ENCODE assay signal across 8 cellular contexts in the genomic region with DNA sequence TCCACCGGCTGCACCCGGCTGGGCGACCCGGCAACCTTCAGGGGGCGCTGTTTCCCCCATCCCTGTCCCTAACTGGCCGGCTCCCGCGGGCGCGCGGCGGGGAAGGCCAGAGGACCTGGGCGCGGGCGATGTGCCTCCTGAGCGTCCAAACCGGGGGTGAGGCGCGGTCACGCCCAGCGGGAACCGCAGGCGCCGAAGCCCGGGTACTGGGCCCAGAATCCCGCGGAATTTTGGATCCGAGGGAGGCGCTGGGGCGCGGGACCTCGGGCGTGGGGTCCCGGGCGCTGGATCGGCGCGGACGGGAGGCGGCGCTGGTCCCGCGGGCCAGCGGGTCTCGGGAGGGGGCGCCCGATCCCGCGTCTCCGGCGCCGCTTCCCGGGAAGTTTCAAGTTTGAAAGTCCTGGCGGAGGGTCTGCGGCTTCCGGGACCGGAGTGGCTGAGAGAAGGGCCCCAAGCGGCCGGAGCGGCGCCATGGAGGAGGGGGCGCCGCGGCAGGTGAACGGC. TPM values are rescaled to one million over a fixed set of nuclear protein-coding genes. Genes with fewer than 3 reads are reported as not detected.
DNase-seq lines count a peak whose midpoint lies in the region; ATAC-seq and TF ChIP-seq lines count a peak whose summit lies in the region.

A gene (plus strand): TSS at position 59 of the 504 bp plus-strand sequence. CDS start 413 bp downstream, at position 472.

- POLR2A ChIA-PET in T-cell (lab: Charles Lee) = no interaction called here

- peak; percentile 89 for DNase-seq in ELR (ENCODE audit: low read depth)
- peak; percentile 87 for DNase-seq in LoVo (ENCODE audit: low spot score)
- peak; percentile 46 to 87 (median 78) for DNase-seq in T-cell
- peak; percentile 78 to 91 (median 88) for DNase-seq in adrenal gland
- DNase-seq in left ventricle myocardium superior = peak; percentile 93
- peak; percentile 55 for DNase-seq in putamen (ENCODE audit: low spot score)
- peak; percentile 94 to 98 for DNase-seq in aorta

- peaks cover 11 to 15% (median 13%) of the 10 kb centered on the region in 3 donors for H3K4me1 Mint-ChIP-seq in T-cell

- ATAC-seq in GM21825 (IDR thresholded peaks at IDR 0.05; ENCODE audit: unreplicated experiment) (peak; percentile 80), T-cell (replicated peaks in 1 of 4) (peak; percentile 80 to 89 (median 88)), left ventricle myocardium superior (peak; percentile 90), aorta (ENCODE audit: low FRiP score) (peak; percentile 89)

- peak; percentile 63 to 86 (median 80) for TF ChIP-seq CTCF in adrenal gland (IDR thresholded peaks at IDR 0.05)

- H3K9me3 ChIP-seq in adrenal gland (replicated peaks in 1 of 3) (no peaks in the 10 kb centered on the region), aorta (ENCODE audit: control insufficient read depth, low read length) (no peaks in the 10 kb centered on the region)

- H3K27ac ChIP-seq in adrenal gland (peak within 1 kb of the TSS in 3 of 5 donors; percentile 13 to 49 (median 49)), aorta (ENCODE audit: low read depth in 1 of 2, low read length in 2 of 2) (no peak within 1 kb of the TSS)

- intact Hi-C loops in adrenal gland (cut with DNase I) = no loop called here
- intact Hi-C loops in left ventricle myocardium superior (cut with micrococcal nuclease) = no loop called here
- intact Hi-C loops in aorta (cut with DNase I) = no loop called here

- peak within 1 kb of the TSS; percentile 78 to 85 (median 84) for H3K4me3 Mint-ChIP-seq in T-cell

- H3K4me1 ChIP-seq in adrenal gland (replicated peaks in 1 of 2) (peaks cover 0 to 6% of the 10 kb centered on the region in 2 donors), aorta (ENCODE audit: control insufficient read depth in 1 of 2, insufficient read depth in 2 of 2, low read length in 2 of 2) (no peaks in the 10 kb centered on the region)

- H3K4me3 ChIP-seq in adrenal gland = peak within 1 kb of the TSS in 3 of 4 donors; percentile 37 to 73 (median 52)
- H3K4me3 ChIP-seq in aorta (ENCODE audit: low read length in 2 of 2) = peak within 1 kb of the TSS; percentile 29 to 40

- H3K27me3 Mint-ChIP-seq in T-cell = no peaks in the 10 kb centered on the region

- H3K9me3 Mint-ChIP-seq in T-cell = no peaks in the 10 kb centered on the region

- H3K36me3 Mint-ChIP-seq in T-cell = no peaks in the 10 kb centered on the region

- 0 to 2% (median 1%) methylated on average over 11 to 65 of the region's 65 CpGs for WGBS in adrenal gland, 4 donors
- 0% methylated on average over 54 to 65 of the region's 65 CpGs for WGBS in aorta, 2 donors

- CTCF ChIA-PET in T-cell (lab: Charles Lee) = interaction anchor here in 1 of 2 donors (0.5 to 1.5 kb wide), 5 partner anchors 11 to 326 kb away, joined by 3 to 8 read pairs (median 3); a partner anchor contains a TSS

- H3K27ac Mint-ChIP-seq in T-cell = peak within 1 kb of the TSS; percentile 55 to 86

- H3K36me3 ChIP-seq in adrenal gland (replicated peaks in 1 of 2) (no peaks in the 10 kb centered on the region), aorta (ENCODE audit: control insufficient read depth in 1 of 2, insufficient read depth in 2 of 2, low read length in 1 of 2) (no peaks in the 10 kb centered on the region)

- no peak for TF ChIP-seq POLR2A in adrenal gland (IDR thresholded peaks at IDR 0.05)

- no peaks in the 10 kb centered on the region for H3K27me3 ChIP-seq in adrenal gland
- H3K27me3 ChIP-seq in aorta (ENCODE audit: control insufficient read depth in 1 of 2, insufficient read depth in 2 of 2, low read length in 1 of 2) = no peaks in the 10 kb centered on the region

RNA-seq across cellular contexts. Expression of the gene that starts here (rescaled TPM):
- total RNA-seq in T-cell (1 to 10 TPM; 2.1 to 4.3 (median 3.7) TPM), adrenal gland (1 to 10 TPM; 1.6 to 6.3 (median 4.1) TPM), left ventricle myocardium superior (5.9 TPM), aorta (10 to 100 TPM in 1 of 2 donors, 1 to 10 TPM in 1; 7.1 to 11.1 TPM)
- polyA plus RNA-seq in adrenal gland (1 to 10 TPM in 2 of 3 donors, under 1 TPM in 1; 0.90 to 8.6 (median 8.1) TPM), aorta (1 to 10 TPM; 1.3 to 2.5 TPM)

Comparison
In these comparisons a context has a peak if more than half of its experiments do, and no peak if none do; other contexts are left out.
1. H3K27ac ChIP-seq: peak in adrenal gland (3 of 5); none in aorta (0 of 2).
2. Peak in every context shown above with its lines, with median percentiles within 50 percentile points of each other: DNase-seq and ATAC-seq.